Comparison of ENCODE assay signal across 1 cellular context in genomic region chr16:50591800-50592771, GRCh38.
A peak's percentile ranks its signal among the peaks of the same experiment; 100 is the strongest.
TF ChIP-seq lines count a peak whose summit lies in the region.

No MANE protein-coding gene starts in this region.

TF ChIP-seq in HepG2, 621 proteins besides CTCF, POLR2A, EP300 and RAD21 (continued from another document):
- no peak for TF ChIP-seq ZNF143 (CRISPR knock-in tag; IDR thresholded peaks at IDR 0.05)
- TF ChIP-seq, protein P1, sequence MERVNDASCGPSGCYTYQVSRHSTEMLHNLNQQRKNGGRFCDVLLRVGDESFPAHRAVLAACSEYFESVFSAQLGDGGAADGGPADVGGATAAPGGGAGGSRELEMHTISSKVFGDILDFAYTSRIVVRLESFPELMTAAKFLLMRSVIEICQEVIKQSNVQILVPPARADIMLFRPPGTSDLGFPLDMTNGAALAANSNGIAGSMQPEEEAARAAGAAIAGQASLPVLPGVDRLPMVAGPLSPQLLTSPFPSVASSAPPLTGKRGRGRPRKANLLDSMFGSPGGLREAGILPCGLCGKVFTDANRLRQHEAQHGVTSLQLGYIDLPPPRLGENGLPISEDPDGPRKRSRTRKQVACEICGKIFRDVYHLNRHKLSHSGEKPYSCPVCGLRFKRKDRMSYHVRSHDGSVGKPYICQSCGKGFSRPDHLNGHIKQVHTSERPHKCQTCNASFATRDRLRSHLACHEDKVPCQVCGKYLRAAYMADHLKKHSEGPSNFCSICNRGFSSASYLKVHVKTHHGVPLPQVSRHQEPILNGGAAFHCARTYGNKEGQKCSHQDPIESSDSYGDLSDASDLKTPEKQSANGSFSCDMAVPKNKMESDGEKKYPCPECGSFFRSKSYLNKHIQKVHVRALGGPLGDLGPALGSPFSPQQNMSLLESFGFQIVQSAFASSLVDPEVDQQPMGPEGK (CRISPR knock-in tag; IDR thresholded peaks at IDR 0.05), result 0 out of 2 replicates have a peak, but pooled peaks have one; percentile 25
- no peak for TF ChIP-seq ZNF24 (IDR thresholded peaks at IDR 0.05)
- no peak for TF ChIP-seq ZNF382 (CRISPR knock-in tag; IDR thresholded peaks at IDR 0.05; ENCODE audit: borderline replicate concordance)
- TF ChIP-seq ZNF678 (CRISPR knock-in tag; IDR thresholded peaks at IDR 0.05), result no peak
- TF ChIP-seq ZNF616 (CRISPR knock-in tag; IDR thresholded peaks at IDR 0.05; ENCODE audit: low read depth), result no peak
- no peak for TF ChIP-seq ZNF782 (CRISPR knock-in tag; IDR thresholded peaks at IDR 0.05; ENCODE audit: borderline replicate concordance)
- TF ChIP-seq, protein P2, sequence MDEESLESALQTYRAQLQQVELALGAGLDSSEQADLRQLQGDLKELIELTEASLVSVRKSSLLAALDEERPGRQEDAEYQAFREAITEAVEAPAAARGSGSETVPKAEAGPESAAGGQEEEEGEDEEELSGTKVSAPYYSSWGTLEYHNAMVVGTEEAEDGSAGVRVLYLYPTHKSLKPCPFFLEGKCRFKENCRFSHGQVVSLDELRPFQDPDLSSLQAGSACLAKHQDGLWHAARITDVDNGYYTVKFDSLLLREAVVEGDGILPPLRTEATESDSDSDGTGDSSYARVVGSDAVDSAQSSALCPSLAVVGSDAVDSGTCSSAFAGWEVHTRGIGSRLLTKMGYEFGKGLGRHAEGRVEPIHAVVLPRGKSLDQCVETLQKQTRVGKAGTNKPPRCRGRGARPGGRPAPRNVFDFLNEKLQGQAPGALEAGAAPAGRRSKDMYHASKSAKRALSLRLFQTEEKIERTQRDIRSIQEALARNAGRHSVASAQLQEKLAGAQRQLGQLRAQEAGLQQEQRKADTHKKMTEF (CRISPR knock-in tag; IDR thresholded peaks at IDR 0.05), result no peak
- no peak for TF ChIP-seq FIP1L1 (IDR thresholded peaks at IDR 0.05; ENCODE audit: borderline replicate concordance, insufficient read depth, low read depth, low read length)
- TF ChIP-seq, protein P3, sequence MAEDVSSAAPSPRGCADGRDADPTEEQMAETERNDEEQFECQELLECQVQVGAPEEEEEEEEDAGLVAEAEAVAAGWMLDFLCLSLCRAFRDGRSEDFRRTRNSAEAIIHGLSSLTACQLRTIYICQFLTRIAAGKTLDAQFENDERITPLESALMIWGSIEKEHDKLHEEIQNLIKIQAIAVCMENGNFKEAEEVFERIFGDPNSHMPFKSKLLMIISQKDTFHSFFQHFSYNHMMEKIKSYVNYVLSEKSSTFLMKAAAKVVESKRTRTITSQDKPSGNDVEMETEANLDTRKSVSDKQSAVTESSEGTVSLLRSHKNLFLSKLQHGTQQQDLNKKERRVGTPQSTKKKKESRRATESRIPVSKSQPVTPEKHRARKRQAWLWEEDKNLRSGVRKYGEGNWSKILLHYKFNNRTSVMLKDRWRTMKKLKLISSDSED (CRISPR knock-in tag; IDR thresholded peaks at IDR 0.05), result no peak
- no peak for TF ChIP-seq FLYWCH1 (CRISPR knock-in tag; IDR thresholded peaks at IDR 0.05)
- TF ChIP-seq GPN1 (CRISPR knock-in tag; IDR thresholded peaks at IDR 0.05; ENCODE audit: borderline replicate concordance), result no peak
- no peak for TF ChIP-seq ZNF7 (CRISPR knock-in tag; IDR thresholded peaks at IDR 0.05)
- TF ChIP-seq RBM39 (IDR thresholded peaks at IDR 0.05; ENCODE audit: low read depth, low read length, poor library complexity, severe bottlenecking), result peak; percentile 46
- no peak for TF ChIP-seq ZNF33B (CRISPR knock-in tag; IDR thresholded peaks at IDR 0.05)
- TF ChIP-seq NRL (CRISPR knock-in tag; IDR thresholded peaks at IDR 0.05; ENCODE audit: borderline replicate concordance), result peak; percentile 50; the same call in 1 of the 2 replicates
- no peak for TF ChIP-seq CCDC6 (CRISPR knock-in tag; IDR thresholded peaks at IDR 0.05)
- TF ChIP-seq, protein P4, sequence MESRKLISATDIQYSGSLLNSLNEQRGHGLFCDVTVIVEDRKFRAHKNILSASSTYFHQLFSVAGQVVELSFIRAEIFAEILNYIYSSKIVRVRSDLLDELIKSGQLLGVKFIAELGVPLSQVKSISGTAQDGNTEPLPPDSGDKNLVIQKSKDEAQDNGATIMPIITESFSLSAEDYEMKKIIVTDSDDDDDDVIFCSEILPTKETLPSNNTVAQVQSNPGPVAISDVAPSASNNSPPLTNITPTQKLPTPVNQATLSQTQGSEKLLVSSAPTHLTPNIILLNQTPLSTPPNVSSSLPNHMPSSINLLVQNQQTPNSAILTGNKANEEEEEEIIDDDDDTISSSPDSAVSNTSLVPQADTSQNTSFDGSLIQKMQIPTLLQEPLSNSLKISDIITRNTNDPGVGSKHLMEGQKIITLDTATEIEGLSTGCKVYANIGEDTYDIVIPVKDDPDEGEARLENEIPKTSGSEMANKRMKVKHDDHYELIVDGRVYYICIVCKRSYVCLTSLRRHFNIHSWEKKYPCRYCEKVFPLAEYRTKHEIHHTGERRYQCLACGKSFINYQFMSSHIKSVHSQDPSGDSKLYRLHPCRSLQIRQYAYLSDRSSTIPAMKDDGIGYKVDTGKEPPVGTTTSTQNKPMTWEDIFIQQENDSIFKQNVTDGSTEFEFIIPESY (CRISPR knock-in tag; IDR thresholded peaks at IDR 0.05), result peak; percentile 94
- TF ChIP-seq HOXA3 (CRISPR knock-in tag; IDR thresholded peaks at IDR 0.05), result peak; percentile 44; the same call in 1 of the 2 replicates
- TF ChIP-seq, protein P5, sequence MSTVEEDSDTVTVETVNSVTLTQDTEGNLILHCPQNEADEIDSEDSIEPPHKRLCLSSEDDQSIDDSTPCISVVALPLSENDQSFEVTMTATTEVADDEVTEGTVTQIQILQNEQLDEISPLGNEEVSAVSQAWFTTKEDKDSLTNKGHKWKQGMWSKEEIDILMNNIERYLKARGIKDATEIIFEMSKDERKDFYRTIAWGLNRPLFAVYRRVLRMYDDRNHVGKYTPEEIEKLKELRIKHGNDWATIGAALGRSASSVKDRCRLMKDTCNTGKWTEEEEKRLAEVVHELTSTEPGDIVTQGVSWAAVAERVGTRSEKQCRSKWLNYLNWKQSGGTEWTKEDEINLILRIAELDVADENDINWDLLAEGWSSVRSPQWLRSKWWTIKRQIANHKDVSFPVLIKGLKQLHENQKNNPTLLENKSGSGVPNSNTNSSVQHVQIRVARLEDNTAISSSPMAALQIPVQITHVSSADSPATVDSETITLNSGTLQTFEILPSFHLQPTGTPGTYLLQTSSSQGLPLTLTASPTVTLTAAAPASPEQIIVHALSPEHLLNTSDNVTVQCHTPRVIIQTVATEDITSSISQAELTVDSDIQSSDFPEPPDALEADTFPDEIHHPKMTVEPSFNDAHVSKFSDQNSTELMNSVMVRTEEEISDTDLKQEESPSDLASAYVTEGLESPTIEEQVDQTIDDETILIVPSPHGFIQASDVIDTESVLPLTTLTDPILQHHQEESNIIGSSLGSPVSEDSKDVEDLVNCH (CRISPR knock-in tag; IDR thresholded peaks at IDR 0.05), result no peak
- no peak for TF ChIP-seq DPF2 (CRISPR knock-in tag; IDR thresholded peaks at IDR 0.05; ENCODE audit: borderline replicate concordance, low read depth)
- no peak for TF ChIP-seq ZNF318 (CRISPR knock-in tag; IDR thresholded peaks at IDR 0.05)
- TF ChIP-seq ZNF207 (IDR thresholded peaks at IDR 0.05; ENCODE audit: borderline replicate concordance), result no peak
- TF ChIP-seq, protein P6, sequence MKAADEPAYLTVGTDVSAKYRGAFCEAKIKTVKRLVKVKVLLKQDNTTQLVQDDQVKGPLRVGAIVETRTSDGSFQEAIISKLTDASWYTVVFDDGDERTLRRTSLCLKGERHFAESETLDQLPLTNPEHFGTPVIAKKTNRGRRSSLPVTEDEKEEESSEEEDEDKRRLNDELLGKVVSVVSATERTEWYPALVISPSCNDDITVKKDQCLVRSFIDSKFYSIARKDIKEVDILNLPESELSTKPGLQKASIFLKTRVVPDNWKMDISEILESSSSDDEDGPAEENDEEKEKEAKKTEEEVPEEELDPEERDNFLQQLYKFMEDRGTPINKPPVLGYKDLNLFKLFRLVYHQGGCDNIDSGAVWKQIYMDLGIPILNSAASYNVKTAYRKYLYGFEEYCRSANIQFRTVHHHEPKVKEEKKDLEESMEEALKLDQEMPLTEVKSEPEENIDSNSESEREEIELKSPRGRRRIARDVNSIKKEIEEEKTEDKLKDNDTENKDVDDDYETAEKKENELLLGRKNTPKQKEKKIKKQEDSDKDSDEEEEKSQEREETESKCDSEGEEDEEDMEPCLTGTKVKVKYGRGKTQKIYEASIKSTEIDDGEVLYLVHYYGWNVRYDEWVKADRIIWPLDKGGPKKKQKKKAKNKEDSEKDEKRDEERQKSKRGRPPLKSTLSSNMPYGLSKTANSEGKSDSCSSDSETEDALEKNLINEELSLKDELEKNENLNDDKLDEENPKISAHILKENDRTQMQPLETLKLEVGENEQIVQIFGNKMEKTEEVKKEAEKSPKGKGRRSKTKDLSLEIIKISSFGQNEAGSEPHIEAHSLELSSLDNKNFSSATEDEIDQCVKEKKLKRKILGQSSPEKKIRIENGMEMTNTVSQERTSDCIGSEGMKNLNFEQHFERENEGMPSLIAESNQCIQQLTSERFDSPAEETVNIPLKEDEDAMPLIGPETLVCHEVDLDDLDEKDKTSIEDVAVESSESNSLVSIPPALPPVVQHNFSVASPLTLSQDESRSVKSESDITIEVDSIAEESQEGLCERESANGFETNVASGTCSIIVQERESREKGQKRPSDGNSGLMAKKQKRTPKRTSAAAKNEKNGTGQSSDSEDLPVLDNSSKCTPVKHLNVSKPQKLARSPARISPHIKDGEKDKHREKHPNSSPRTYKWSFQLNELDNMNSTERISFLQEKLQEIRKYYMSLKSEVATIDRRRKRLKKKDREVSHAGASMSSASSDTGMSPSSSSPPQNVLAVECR (CRISPR knock-in tag; IDR thresholded peaks at IDR 0.05; ENCODE audit: borderline replicate concordance), result 0 out of 2 replicates have a peak, but pooled peaks have one; percentile 8
- TF ChIP-seq ZNF160 (CRISPR knock-in tag; IDR thresholded peaks at IDR 0.05), result no peak
- TF ChIP-seq ZNF644 (CRISPR knock-in tag; IDR thresholded peaks at IDR 0.05; ENCODE audit: low read depth), result no peak
